In the genomic region with DNA sequence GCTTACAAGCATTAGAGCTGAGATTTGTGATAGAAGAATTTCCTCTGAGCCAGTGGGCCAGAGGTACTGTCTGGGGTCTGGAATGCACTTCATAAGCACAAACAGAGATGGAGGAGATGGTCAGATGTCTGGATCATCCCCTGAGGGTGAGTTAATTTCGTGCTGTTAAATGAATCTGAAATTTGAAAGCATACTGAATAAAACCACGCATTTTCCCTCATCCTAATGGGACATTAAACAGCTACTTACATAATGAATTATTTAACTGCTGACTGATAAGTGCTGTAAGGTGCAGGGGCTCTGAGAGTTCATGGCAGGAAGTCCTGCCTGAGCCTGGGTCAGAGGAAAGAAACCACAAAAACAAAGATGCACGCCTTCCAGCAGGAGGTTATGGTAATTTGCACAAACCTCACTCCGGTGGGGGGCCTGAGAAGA, we compare ENCODE assay signal across 24 cellular contexts.
DNase-seq lines count a peak whose midpoint lies in the region; ATAC-seq and TF ChIP-seq lines count a peak whose summit lies in the region.
"Had no signal": no experiment of that assay in that cellular context is flagged by ENCODE, and none has a peak within 500 bp of the region (broad histone marks: within the 10 kb centered on the region; RNA-seq: fewer than 3 reads in every experiment).

No MANE protein-coding gene starts in this region.

- H2AFZ ChIP-seq in Loucy (ENCODE audit: low read length): no peak overlapping the region

- peak overlapping the region; percentile 70 for H3K4me2 ChIP-seq in Loucy (ENCODE audit: low read depth, low read length, poor library complexity, severe bottlenecking)

- ATAC-seq in CD4-positive, alpha-beta T cell (ENCODE audit: poor library complexity): no peak
- ATAC-seq in activated CD8-positive, alpha-beta T cell treated with anti-CD3 and anti-CD28 coated beads for 36 hours: peak; percentile 49
- peak; percentile 41 to 61 for ATAC-seq in naive thymus-derived CD8-positive, alpha-beta T cell
- ATAC-seq: left lung, PC-3, Right ventricle myocardium inferior, sciatic nerve had no signal

- TF ChIP-seq CTCF in CD4-positive, alpha-beta T cell (IDR thresholded peaks at IDR 0.05): no peak
- no peak for TF ChIP-seq CTCF in Loucy (conservative IDR thresholded peaks at IDR 0.05; ENCODE audit: low read length)
- TF ChIP-seq CTCF in activated CD8-positive, alpha-beta T cell treated with anti-CD3 and anti-CD28 coated beads for 36 hours (IDR thresholded peaks at IDR 0.05): no peak

- H3K4me3 ChIP-seq in Loucy (ENCODE audit: low read length, poor library complexity, severe bottlenecking): peak overlapping the region; percentile 41
- H3K4me3 ChIP-seq: ascending aorta, esophagus squamous epithelium, left lung, tibial nerve had no signal

- peaks cover 29% of the 10 kb centered on the region for H3K27me3 Mint-ChIP-seq in CD4-positive, alpha-beta T cell
- H3K27me3 Mint-ChIP-seq in activated CD8-positive, alpha-beta T cell treated with anti-CD3 and anti-CD28 coated beads for 36 hours: no peaks in the 10 kb centered on the region
- peaks cover 5 to 16% (median 6%) of the 10 kb centered on the region in 5 donors for H3K27me3 Mint-ChIP-seq in naive thymus-derived CD8-positive, alpha-beta T cell

- no peak overlapping the region for H3K27ac ChIP-seq in CD4-positive, alpha-beta T cell (ENCODE audit: low read depth, low read length)
- H3K27ac ChIP-seq: ascending aorta, esophagus squamous epithelium, left lung, tibial nerve had no signal

- peaks cover 5% of the 10 kb centered on the region; the same call in 1 of the 2 replicates for H3F3A ChIP-seq in Loucy (ENCODE audit: low read depth)

- POLR2A ChIA-PET in CD4-positive, alpha-beta T cell (lab: Charles Lee): no interaction called here
- POLR2A ChIA-PET in activated CD8-positive, alpha-beta T cell treated with anti-CD3 and anti-CD28 coated beads for 36 hours (lab: Charles Lee): interaction anchor here (0.9 kb wide), 1 partner anchor 47 kb away, joined by 3 read pairs; no protein-coding TSS in a partner anchor
- POLR2A ChIA-PET in naive thymus-derived CD8-positive, alpha-beta T cell (lab: Charles Lee): interaction anchor here (1.0 kb wide), 1 partner anchor 76 kb away, joined by 3 read pairs; no protein-coding TSS in a partner anchor

- no peaks in the 10 kb centered on the region for H3K27me3 ChIP-seq in CD4-positive, alpha-beta T cell (ENCODE audit: control insufficient read depth, insufficient read depth, low read length)
- no peaks in the 10 kb centered on the region for H3K27me3 ChIP-seq in Loucy (ENCODE audit: insufficient read depth, low read length, poor library complexity, severe bottlenecking)
- H3K27me3 ChIP-seq: ascending aorta, tibial nerve had no signal

- peak overlapping the region; percentile 21 for H3K27ac Mint-ChIP-seq in CD4-positive, alpha-beta T cell
- no peak overlapping the region for H3K27ac Mint-ChIP-seq in activated CD8-positive, alpha-beta T cell treated with anti-CD3 and anti-CD28 coated beads for 36 hours
- peak overlapping the region; percentile 14 to 89 (median 66) for H3K27ac Mint-ChIP-seq in naive thymus-derived CD8-positive, alpha-beta T cell
- H3K27ac Mint-ChIP-seq: activated naive CD4-positive, alpha-beta T cell treated with anti-CD3 and anti-CD28 coated beads, Interleukin-2, amount 50 U/mL, for 24 hours had no signal

- no peak for DNase-seq in CD4-positive, alpha-beta T cell
- DNase-seq in activated CD8-positive, alpha-beta T cell treated with anti-CD3 and anti-CD28 coated beads for 36 hours: peak; percentile 30
- DNase-seq in naive thymus-derived CD8-positive, alpha-beta T cell: peak in 3 of 10 donors; percentile 1 to 10 (median 4)
- DNase-seq in H4 (ENCODE audit: low spot score) (no peak), mesenteric fat pad (ENCODE audit: low spot score) (no peak), OCI-M1 (lab: John Stamatoyannopoulos, UW) (no peak)
- DNase-seq: activated CD4-positive, alpha-beta T cell treated with anti-CD3 and anti-CD28 coated beads for 1 hour; activated T-cell treated with anti-CD3 and anti-CD28 coated beads, Interleukin-2, amount 50 U/mL, for 72 hours; CD4-positive, alpha-beta memory T cell; esophagus squamous epithelium; GF-D8; hippocampal formation; KG1; left lung; midbrain; NCI-H748 treated with DMSO at 0.1 percent for 48 hours; PC-3 had no signal

- peaks cover 17% of the 10 kb centered on the region for H3K4me1 Mint-ChIP-seq in CD4-positive, alpha-beta T cell (ENCODE audit: low read depth)
- peaks cover 27% of the 10 kb centered on the region for H3K4me1 Mint-ChIP-seq in activated CD8-positive, alpha-beta T cell treated with anti-CD3 and anti-CD28 coated beads for 36 hours (ENCODE audit: low read depth)
- peaks cover 14 to 26% (median 21%) of the 10 kb centered on the region in 4 donors for H3K4me1 Mint-ChIP-seq in naive thymus-derived CD8-positive, alpha-beta T cell

- no peak overlapping the region for H3K4me3 Mint-ChIP-seq in CD4-positive, alpha-beta T cell
- H3K4me3 Mint-ChIP-seq in activated CD8-positive, alpha-beta T cell treated with anti-CD3 and anti-CD28 coated beads for 36 hours: no peak overlapping the region
- peak overlapping the region in 8 of 10 donors; percentile 11 to 57 (median 52) for H3K4me3 Mint-ChIP-seq in naive thymus-derived CD8-positive, alpha-beta T cell
- H3K4me3 Mint-ChIP-seq: activated naive CD4-positive, alpha-beta T cell treated with anti-CD3 and anti-CD28 coated beads, Interleukin-2, amount 50 U/mL, for 24 hours; neural crest cell had no signal

- no peaks in the 10 kb centered on the region for H3K9me3 ChIP-seq in CD4-positive, alpha-beta T cell (ENCODE audit: control insufficient read depth, low read length)
- H3K9me3 ChIP-seq in Loucy (ENCODE audit: insufficient read depth, low read depth, low read length): no peaks in the 10 kb centered on the region
- H3K9me3 ChIP-seq: ascending aorta, esophagus squamous epithelium, left lung, tibial nerve had no signal

- no peaks in the 10 kb centered on the region for H4K20me1 ChIP-seq in Loucy (ENCODE audit: insufficient read depth, low read length, poor library complexity, severe bottlenecking)

- H3K9me2 ChIP-seq in Loucy (replicated peaks; ENCODE audit: low read depth, low read length): no peaks in the 10 kb centered on the region

- no peaks in the 10 kb centered on the region for H3K79me2 ChIP-seq in Loucy (ENCODE audit: insufficient read depth, low read length)

- no peaks in the 10 kb centered on the region for H3K36me3 Mint-ChIP-seq in CD4-positive, alpha-beta T cell (ENCODE audit: low read depth)
- H3K36me3 Mint-ChIP-seq in activated CD8-positive, alpha-beta T cell treated with anti-CD3 and anti-CD28 coated beads for 36 hours (ENCODE audit: low read depth): no peaks in the 10 kb centered on the region
- H3K36me3 Mint-ChIP-seq in naive thymus-derived CD8-positive, alpha-beta T cell: peaks cover 0 to 4% (median 3%) of the 10 kb centered on the region in 3 donors
- H3K36me3 Mint-ChIP-seq: activated naive CD4-positive, alpha-beta T cell treated with anti-CD3 and anti-CD28 coated beads, Interleukin-2, amount 50 U/mL, for 24 hours; CD4-positive, alpha-beta memory T cell had no signal

- intact Hi-C loops in CD4-positive, alpha-beta T cell (cut with DNase I, micrococcal nuclease): no loop called here
- intact Hi-C loops in activated CD8-positive, alpha-beta T cell treated with anti-CD3 and anti-CD28 coated beads for 36 hours (cut with micrococcal nuclease): no loop called here

- no peaks in the 10 kb centered on the region for H3K9me3 Mint-ChIP-seq in CD4-positive, alpha-beta T cell
- no peaks in the 10 kb centered on the region for H3K9me3 Mint-ChIP-seq in activated CD8-positive, alpha-beta T cell treated with anti-CD3 and anti-CD28 coated beads for 36 hours
- H3K9me3 Mint-ChIP-seq in naive thymus-derived CD8-positive, alpha-beta T cell: no peaks in the 10 kb centered on the region
- H3K9me3 Mint-ChIP-seq: activated naive CD4-positive, alpha-beta T cell treated with anti-CD3 and anti-CD28 coated beads, Interleukin-2, amount 50 U/mL, for 24 hours; activated T-cell treated with anti-CD3 and anti-CD28 coated beads, Interleukin-2, amount 50 U/mL, for 72 hours; neural crest cell had no signal

- H3K9ac ChIP-seq in Loucy (ENCODE audit: low read depth, low read length, poor library complexity, severe bottlenecking): no peak overlapping the region

- H3K4me1 ChIP-seq in Loucy (ENCODE audit: insufficient read depth, low read length, poor library complexity, severe bottlenecking): peaks cover 55% of the 10 kb centered on the region
- H3K4me1 ChIP-seq: ascending aorta, esophagus squamous epithelium, left lung, tibial nerve had no signal

- no peaks in the 10 kb centered on the region for H3K36me3 ChIP-seq in Loucy (ENCODE audit: insufficient read depth, low read length)
- H3K36me3 ChIP-seq: ascending aorta, esophagus squamous epithelium, left lung, tibial nerve had no signal

- CTCF ChIA-PET in CD4-positive, alpha-beta T cell (lab: Charles Lee): interaction anchor here (1.1 kb wide), 1 partner anchor 9 kb away, joined by 3 read pairs; no protein-coding TSS in a partner anchor
- CTCF ChIA-PET in activated CD8-positive, alpha-beta T cell treated with anti-CD3 and anti-CD28 coated beads for 36 hours (lab: Charles Lee): no interaction called here

Comparison
In these comparisons a context has a peak if more than half of its experiments do, and no peak if none do; other contexts are left out.
1. H3K4me3 Mint-ChIP-seq: peak in naive thymus-derived CD8-positive, alpha-beta T cell (8 of 10); none in CD4-positive, alpha-beta T cell (single experiment) and activated CD8-positive, alpha-beta T cell treated with anti-CD3 and anti-CD28 coated beads for 36 hours (single experiment).